ENCODE assay signal across 1 cellular context in genomic region chr11:83157755-83158473, GRCh38.
TF ChIP-seq lines count a peak whose summit lies in the region.

No MANE protein-coding gene starts in this region.

TF ChIP-seq in HCT116, 20 proteins besides CTCF, POLR2A, EP300 and RAD21:
- TF ChIP-seq REST (IDR thresholded peaks at IDR 0.05; ENCODE audit: low read depth) (no peak), EZH2 (IDR thresholded peaks at IDR 0.05) (no peak), ZFX (IDR thresholded peaks at IDR 0.05) (peak; percentile 35; the same call in 1 of the 2 replicates), ZNF274 (IDR thresholded peaks at IDR 0.05; ENCODE audit: low read depth, low read length) (no peak), MAX (IDR thresholded peaks at IDR 0.05) (peak; percentile 73; the same call in 1 of the 2 replicates), YY1 (IDR thresholded peaks at IDR 0.05; ENCODE audit: extremely low read depth, insufficient replicate concordance, low read depth, low read length) (peak; percentile 79), ZBTB33 (IDR thresholded peaks at IDR 0.05; ENCODE audit: extremely low read depth, insufficient replicate concordance, low read length) (no peak), ELF1 (IDR thresholded peaks at IDR 0.05; ENCODE audit: borderline replicate concordance, low read depth) (no peak), CBX3 (IDR thresholded peaks at IDR 0.05; ENCODE audit: low read depth) (no peak)
